8 cellular contexts compared by ENCODE assay signal in the genomic region with DNA sequence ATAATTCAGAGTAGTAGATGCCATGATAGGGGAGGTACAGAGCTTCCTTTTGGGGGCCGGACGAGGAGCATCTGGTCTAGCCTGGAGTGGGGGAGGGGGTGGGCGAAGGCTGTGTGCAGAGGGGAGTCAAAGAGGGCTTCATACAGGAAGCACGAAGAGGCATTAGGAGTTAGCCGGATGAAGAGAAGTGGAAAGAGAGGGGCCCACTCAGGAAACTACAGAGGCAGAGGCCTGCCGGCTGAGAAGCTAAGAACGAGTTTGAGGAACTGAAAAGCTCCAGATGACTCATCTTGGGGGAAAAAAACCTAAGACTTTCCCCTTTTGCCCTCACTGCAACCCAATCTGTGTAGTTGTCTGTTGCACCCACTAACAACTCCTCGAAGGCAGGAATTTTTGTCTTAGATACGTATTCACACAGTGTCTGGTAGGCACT. TPM values are rescaled to one million over a fixed set of nuclear protein-coding genes. Genes with fewer than 3 reads are reported as not detected.
A peak's percentile ranks its signal among the peaks of the same experiment; 100 is the strongest.
DNase-seq lines count a peak whose midpoint lies in the region; ATAC-seq and TF ChIP-seq lines count a peak whose summit lies in the region.

No MANE protein-coding gene starts in this region.

- no peak overlapping the region for H3K4ac ChIP-seq in neuronal stem cell (ENCODE audit: low read length)

- no peak overlapping the region for H3K14ac ChIP-seq in neuronal stem cell (ENCODE audit: low read length)

- ATAC-seq in HG02885 (IDR thresholded peaks at IDR 0.05; ENCODE audit: poor library complexity, unreplicated experiment): peak; percentile 61
- ATAC-seq in thoracic aorta (ENCODE audit: insufficient number of reproducible peaks, low FRiP score, low read depth): no peak

- no peak overlapping the region for H4K8ac ChIP-seq in neuronal stem cell (ENCODE audit: low read depth, low read length)

- H3K36me3 ChIP-seq in neuronal stem cell (replicated peaks in 1 of 2; ENCODE audit: control insufficient read depth in 2 of 2, insufficient read depth in 2 of 2, low read length in 2 of 2) (peaks cover 10 to 38% of the 10 kb centered on the region in 2 donors), thoracic aorta (peaks cover 9% of the 10 kb centered on the region)

- H2BK5ac ChIP-seq in neuronal stem cell (ENCODE audit: low read length): peak overlapping the region; percentile 56

- H2BK120ac ChIP-seq in neuronal stem cell (ENCODE audit: low read depth, low read length): no peak overlapping the region

- no peak overlapping the region for H4K91ac ChIP-seq in neuronal stem cell (ENCODE audit: low read depth, low read length, poor library complexity)

- H3K4me3 ChIP-seq in fibroblast of mammary gland (ENCODE audit: control insufficient read depth, low read depth, low read length) (peak overlapping the region; percentile 81), neuronal stem cell (ENCODE audit: low read length in 2 of 2) (peak overlapping the region; percentile 72 to 84), thoracic aorta (peak overlapping the region; percentile 93)

- peak overlapping the region; percentile 92 for H2AFZ ChIP-seq in neuronal stem cell (ENCODE audit: low read length)

- DNase-seq in activated T-cell treated with anti-CD3 and anti-CD28 coated beads for 1 hour (ENCODE audit: low read depth) (peak; percentile 29), NCI-H748 (lab: John Stamatoyannopoulos, UW; ENCODE audit: unreplicated experiment) (peak; percentile 84), fibroblast of mammary gland (ENCODE audit: low read depth) (peak; percentile 83), neuronal stem cell (ENCODE audit: low spot score) (no peak), thoracic aorta (ENCODE audit: low spot score) (no peak)
- DNase-seq in activated T-cell treated with anti-CD3 and anti-CD28 coated beads, Interleukin-2, amount 50 U/mL, for 1 hour: no peak
- peak; percentile 34 for DNase-seq in activated CD8-positive, alpha-beta memory T cell treated with anti-CD3 and anti-CD28 coated beads, Interleukin-2, amount 50 U/mL, for 1 hour (ENCODE audit: extremely low read depth)

- peak overlapping the region; percentile 42 for H2BK15ac ChIP-seq in neuronal stem cell (ENCODE audit: low read length)

- H3K9me3 ChIP-seq in neuronal stem cell (replicated peaks in 1 of 2; ENCODE audit: control insufficient read depth in 2 of 2, insufficient read depth in 1 of 2, low read depth in 1 of 2, low read length in 2 of 2) (peaks cover 0 to 3% of the 10 kb centered on the region in 2 donors), thoracic aorta (no peaks in the 10 kb centered on the region)

- no peak overlapping the region for H2BK12ac ChIP-seq in neuronal stem cell (ENCODE audit: low read length)

- WGBS in neuronal stem cell (ENCODE audit: extremely low coverage in 2 of 2, insufficient read length in 2 of 2, insufficient replicate concordance in 1 of 2), 2 donors: no CpG with 5 or more reads among the region's 9 CpGs

- peak overlapping the region; percentile 94 for H3K9ac ChIP-seq in neuronal stem cell (ENCODE audit: low read depth, low read length, poor library complexity)

- no peak overlapping the region for H2AK5ac ChIP-seq in neuronal stem cell (ENCODE audit: low read depth, low read length)

- peak overlapping the region; percentile 90 for H3K27ac ChIP-seq in neuronal stem cell (replicated peaks; ENCODE audit: low read length)
- peak overlapping the region; percentile 86 to 93 for H3K27ac ChIP-seq in thoracic aorta

- peaks cover 5% of the 10 kb centered on the region for H3K79me1 ChIP-seq in neuronal stem cell (ENCODE audit: low read depth, low read length)

- H3K4me1 ChIP-seq in neuronal stem cell (ENCODE audit: control insufficient read depth in 2 of 2, insufficient read depth in 1 of 2, low read depth in 1 of 2, low read length in 2 of 2) (peaks cover 4% of the 10 kb centered on the region in 2 donors), thoracic aorta (ENCODE audit: control insufficient read depth in 1 of 2, low read depth in 2 of 2) (peaks cover 15 to 39% of the 10 kb centered on the region in 2 donors)

- peak overlapping the region; percentile 82 for H3K4me2 ChIP-seq in neuronal stem cell (ENCODE audit: insufficient read depth, low read length, poor library complexity, severe bottlenecking)

- H3K23ac ChIP-seq in neuronal stem cell (ENCODE audit: low read depth, low read length, poor library complexity): no peak overlapping the region

- TF ChIP-seq CTCF in fibroblast of mammary gland (conservative IDR thresholded peaks at IDR 0.05; ENCODE audit: control insufficient read depth, insufficient read depth, low read depth, low read length) (no peak), thoracic aorta (IDR thresholded peaks at IDR 0.05) (no peak)

- peak overlapping the region; percentile 98 for H3K18ac ChIP-seq in neuronal stem cell (ENCODE audit: low read length)

- H3K27me3 ChIP-seq in neuronal stem cell (ENCODE audit: control insufficient read depth in 3 of 3, insufficient read depth in 3 of 3, low read depth in 1 of 3, low read length in 3 of 3): no peaks in the 10 kb centered on the region
- H3K27me3 ChIP-seq in thoracic aorta (replicated peaks; ENCODE audit: insufficient read depth): no peaks in the 10 kb centered on the region

RNA-seq across cellular contexts. Expression of a gene that starts 0.7 kb away (rescaled TPM):
- polyA plus RNA-seq in neuronal stem cell (2013, experiment 1 of 2): 39.7 TPM
- polyA plus RNA-seq in neuronal stem cell (2013, experiment 2 of 2): 39.2 TPM
- 10 to 100 TPM; 33.7 to 40.3 TPM for total RNA-seq in thoracic aorta

RNA-seq across cellular contexts. Expression of a gene that starts 14.1 kb away (rescaled TPM):
- polyA plus RNA-seq in neuronal stem cell (2013, experiment 1 of 2): not detected
- polyA plus RNA-seq in neuronal stem cell (2013, experiment 2 of 2): not detected
- not detected for total RNA-seq in thoracic aorta

RNA-seq across cellular contexts. Expression of a gene that starts 30.6 kb away (rescaled TPM):
- polyA plus RNA-seq in neuronal stem cell (2013, experiment 1 of 2): 0.52 TPM
- 0.55 TPM for polyA plus RNA-seq in neuronal stem cell (2013, experiment 2 of 2)
- 1 to 10 TPM in 1 of 2 donors, not detected in 1; 3.3 TPM for total RNA-seq in thoracic aorta

RNA-seq across cellular contexts. Expression of a gene that starts 49.0 kb away (rescaled TPM):
- polyA plus RNA-seq in neuronal stem cell (2013, experiment 1 of 2): 7.3 TPM
- 7.4 TPM for polyA plus RNA-seq in neuronal stem cell (2013, experiment 2 of 2)
- total RNA-seq in thoracic aorta: 10 to 100 TPM in 1 of 2 donors, 1 to 10 TPM in 1; 6.8 to 34.3 TPM

RNA-seq across cellular contexts. Expression of a gene that starts 50.5 kb away (rescaled TPM):
- polyA plus RNA-seq in neuronal stem cell (2013, experiment 1 of 2): 69.1 TPM
- polyA plus RNA-seq in neuronal stem cell (2013, experiment 2 of 2): 69.7 TPM
- 10 to 100 TPM; 55.5 to 75.8 TPM for total RNA-seq in thoracic aorta

Comparison
In these comparisons a context has a peak if more than half of its experiments do, and no peak if none do; other contexts are left out.
1. DNase-seq: peak in activated T-cell treated with anti-CD3 and anti-CD28 coated beads for 1 hour (single experiment), NCI-H748 (single experiment), activated CD8-positive, alpha-beta memory T cell treated with anti-CD3 and anti-CD28 coated beads, Interleukin-2, amount 50 U/mL, for 1 hour (single experiment) and fibroblast of mammary gland (single experiment); none in activated T-cell treated with anti-CD3 and anti-CD28 coated beads, Interleukin-2, amount 50 U/mL, for 1 hour (single experiment), neuronal stem cell (single experiment) and thoracic aorta (single experiment).
2. Peak in every context shown above with its lines, with median percentiles within 50 percentile points of each other: H3K4me3 ChIP-seq.